Comparison of ENCODE assay signal across 23 cellular contexts in genomic region chr2:28654286-28654980, GRCh38.
DNase-seq lines count a peak whose midpoint lies in the region; ATAC-seq and TF ChIP-seq lines count a peak whose summit lies in the region.
"Had no signal": no experiment of that assay in that cellular context is flagged by ENCODE, and none has a peak within 500 bp of the region (broad histone marks: within the 10 kb centered on the region; RNA-seq: fewer than 3 reads in every experiment).

No MANE protein-coding gene starts in this region.

- no peak overlapping the region for H3K4me3 Mint-ChIP-seq in T-helper 17 cell
- H3K4me3 Mint-ChIP-seq: HFFc6, naive B cell had no signal

- no peaks in the 10 kb centered on the region for H3K36me3 ChIP-seq in parathyroid adenoma (ENCODE audit: control insufficient read depth, insufficient read depth, low read length)
- H3K36me3 ChIP-seq: left lung, thyroid gland had no signal

- H2AFZ ChIP-seq in parathyroid adenoma: peak overlapping the region; percentile 56

- H3K9me3 ChIP-seq in T-helper 17 cell (ENCODE audit: control insufficient read depth, low read length, poor library complexity, severe bottlenecking) (no peaks in the 10 kb centered on the region), parathyroid adenoma (ENCODE audit: control insufficient read depth, low read length) (no peaks in the 10 kb centered on the region)
- H3K9me3 ChIP-seq: left lung, thyroid gland had no signal

- H3K4me2 ChIP-seq in parathyroid adenoma (ENCODE audit: low read length): peak overlapping the region; percentile 27

- DNase-seq in EH (ENCODE audit: low read depth) (peak; percentile 26), T-helper 17 cell (no peak), left lobe of liver (ENCODE audit: low spot score) (no peak), GDM1 (lab: John Stamatoyannopoulos, UW) (no peak), AG08396 (ENCODE audit: low spot score) (no peak)
- no peak for DNase-seq in activated CD4-positive, CD25-positive, alpha-beta regulatory T cell (lab: John Stamatoyannopoulos, UW)
- DNase-seq: activated CD4-positive, alpha-beta T cell treated with anti-CD3 and anti-CD28 coated beads for 1 hour; activated naive CD4-positive, alpha-beta T cell treated with anti-CD3 and anti-CD28 coated beads, Interleukin-2, amount 50 U/mL, for 16 hours; activated T-cell treated with anti-CD3 and anti-CD28 coated beads, Interleukin-2, amount 50 U/mL, for 48 hours; effector memory CD4-positive, alpha-beta T cell; HFFc6; left lung; naive B cell; NCI-H1105; NCI-H2029 treated with DMSO at 0.1 percent for 48 hours; NCI-H446 treated with DMSO at 0.1 percent for 48 hours; NK-92 treated with Interleukin-12 subunit alpha and Interleukin-12 subunit beta, amount 100 ng/mL, for 24 hours; stimulated activated CD4-positive, alpha-beta T cell treated with anti-CD3 and anti-CD28 coated beads, Interleukin-2, amount 100 ng/mL, for 24 hours; stimulated activated naive CD4-positive, alpha-beta T cell; thyroid gland had no signal

- no peak overlapping the region for H3K4me3 ChIP-seq in parathyroid adenoma (ENCODE audit: low read depth, low read length)
- H3K4me3 ChIP-seq: left lung, thyroid gland had no signal

- H3K27ac Mint-ChIP-seq in T-helper 17 cell: peak overlapping the region; percentile 37
- H3K27ac Mint-ChIP-seq: HFFc6 had no signal

- H3K36me3 Mint-ChIP-seq in T-helper 17 cell (ENCODE audit: low read depth): no peaks in the 10 kb centered on the region
- H3K36me3 Mint-ChIP-seq: naive B cell had no signal

- H3K27me3 Mint-ChIP-seq in T-helper 17 cell: no peaks in the 10 kb centered on the region
- H3K27me3 Mint-ChIP-seq: naive B cell had no signal

- no peak overlapping the region for H3K27ac ChIP-seq in parathyroid adenoma
- H3K27ac ChIP-seq: left lung, thyroid gland had no signal

- H3K9ac ChIP-seq in parathyroid adenoma: no peak overlapping the region

- peaks cover 15% of the 10 kb centered on the region for H3K4me1 Mint-ChIP-seq in T-helper 17 cell

- TF ChIP-seq CTCF in parathyroid adenoma (IDR thresholded peaks at IDR 0.05): no peak

- H3K79me2 ChIP-seq in parathyroid adenoma: no peaks in the 10 kb centered on the region

- H3K27me3 ChIP-seq in parathyroid adenoma (ENCODE audit: control insufficient read depth, insufficient read depth, low read length): no peaks in the 10 kb centered on the region
- H3K27me3 ChIP-seq: left lung, thyroid gland had no signal

- ATAC-seq in T-helper 17 cell (no peak), left lobe of liver (peak; percentile 26), HG02852 (IDR thresholded peaks at IDR 0.05; ENCODE audit: unreplicated experiment) (no peak)
- ATAC-seq: esophagus mucosa, left lung had no signal

- peaks cover 2% of the 10 kb centered on the region for H3K4me1 ChIP-seq in parathyroid adenoma
- H3K4me1 ChIP-seq: left lung, thyroid gland had no signal
